In the genomic region with DNA sequence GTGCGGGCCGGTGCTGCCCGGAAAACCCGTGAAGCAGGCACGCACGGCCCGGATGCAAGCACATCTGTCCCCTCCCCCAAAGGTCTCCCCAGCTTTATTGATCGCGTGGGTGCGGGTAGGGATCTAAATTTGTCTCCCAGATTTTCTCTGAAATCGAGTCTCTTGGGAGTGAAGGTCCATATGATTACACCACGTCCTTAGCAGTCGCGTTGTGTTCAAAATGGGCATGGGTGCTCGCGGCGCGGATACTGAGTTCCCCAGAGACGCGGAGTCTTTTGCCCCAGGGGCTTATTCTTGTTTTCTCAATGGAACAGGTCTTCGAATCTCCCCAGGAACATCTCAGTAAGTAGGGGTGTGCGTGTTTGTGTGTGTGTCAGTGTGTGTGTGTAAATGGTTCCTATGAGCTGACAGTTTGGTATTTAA, we compare ENCODE assay signal across 9 cellular contexts. TPM values are rescaled to one million over a fixed set of nuclear protein-coding genes. Genes with fewer than 3 reads are reported as not detected.
A peak's percentile ranks its signal among the peaks of the same experiment; 100 is the strongest.
DNase-seq lines count a peak whose midpoint lies in the region; ATAC-seq, FAIRE-seq and TF ChIP-seq lines count a peak whose summit lies in the region.
"Had no signal": no experiment of that assay in that cellular context is flagged by ENCODE, and none has a peak within 500 bp of the region (broad histone marks: within the 10 kb centered on the region; RNA-seq: fewer than 3 reads in every experiment).

No MANE protein-coding gene starts in this region.

- H3K27ac Mint-ChIP-seq in CD8-positive, alpha-beta T cell, result peak overlapping the region; percentile 91

- POLR2A ChIA-PET in CD8-positive, alpha-beta T cell (lab: Charles Lee), result interaction anchor here (0.7 kb wide), 1 partner anchor 254 kb away, joined by 4 read pairs; no protein-coding TSS in a partner anchor
- POLR2A ChIA-PET in GM12878 (lab: Charles Lee), result interaction anchor here (0.6 to 1.8 kb wide), 5 partner anchors 9 to 325 kb away, joined by 3 to 15 read pairs (median 5); no protein-coding TSS in a partner anchor

- H3K4me1 ChIP-seq in CD8-positive, alpha-beta T cell (ENCODE audit: insufficient read depth, low read length), result peaks cover 41% of the 10 kb centered on the region
- H3K4me1 ChIP-seq in GM12878 (ENCODE audit: control insufficient read depth, insufficient read depth, low read length) (peaks cover 3% of the 10 kb centered on the region; the same call in 1 of the 2 replicates), mesenchymal stem cell (ENCODE audit: control insufficient read depth, insufficient read depth, low read depth, low read length) (peaks cover 8% of the 10 kb centered on the region)

- RAD21 ChIA-PET in GM12878 (lab: Charles Lee; ENCODE audit: unreplicated experiment), result interaction anchor here (0.7 to 1.2 kb wide), 6 partner anchors 12 to 104 kb away, joined by 3 to 5 read pairs (median 3); no protein-coding TSS in a partner anchor

- no peak overlapping the region for H2AK5ac ChIP-seq in mesenchymal stem cell (ENCODE audit: low read length, severe bottlenecking)

- peak overlapping the region; percentile 67 for H4K91ac ChIP-seq in mesenchymal stem cell (ENCODE audit: low read length)

- H3K27me3 Mint-ChIP-seq in CD8-positive, alpha-beta T cell (ENCODE audit: low read depth), result no peaks in the 10 kb centered on the region

- H3K27ac ChIP-seq in CD8-positive, alpha-beta T cell (ENCODE audit: low read depth, low read length), result peak overlapping the region; percentile 71
- H3K27ac ChIP-seq in GM12878 (ENCODE audit: control insufficient read depth, insufficient read depth) (peak overlapping the region; percentile 92), mesenchymal stem cell (ENCODE audit: low read length, poor library complexity, severe bottlenecking) (peak overlapping the region; percentile 51)

- peak; percentile 7 for FAIRE-seq in GM12878 (lab: Jason Lieb, UNC)
- no peak for FAIRE-seq in HTR-8/SVneo (lab: Jason Lieb, UNC)

- peak overlapping the region in 1 of 2 experiments; percentile 69 for H3K14ac ChIP-seq in mesenchymal stem cell (ENCODE audit: low read length in 2 of 2)

- no peak for TF ChIP-seq POLR2A in GM12878 (IDR thresholded peaks at IDR 0.05; ENCODE audit: low read depth, low read length)

- intact Hi-C loops in CD8-positive, alpha-beta T cell (cut with DNase I, micrococcal nuclease), result loop anchor here (2.0 to 10.0 kb wide), 5 partner anchors 14 to 1810 kb away; a partner anchor contains a TSS
- intact Hi-C loops in GM12878 (cut with micrococcal nuclease; ENCODE audit: unreplicated experiment), result loop anchor here (10.0 kb wide), 3 partner anchors 172 to 1478 kb away; a partner anchor contains a TSS

- no peaks in the 10 kb centered on the region for H3K27me3 ChIP-seq in CD8-positive, alpha-beta T cell (ENCODE audit: insufficient read depth, low read length)
- no peaks in the 10 kb centered on the region for H3K27me3 ChIP-seq in GM12878 (replicated peaks in 1 of 2; ENCODE audit: control insufficient read depth in 2 of 2, insufficient read depth in 2 of 2, low read length in 1 of 2)
- H3K27me3 ChIP-seq in mesenchymal stem cell (ENCODE audit: control insufficient read depth in 1 of 2, insufficient read depth in 1 of 2, low read length in 2 of 2), result no peaks in the 10 kb centered on the region

- H4K8ac ChIP-seq in mesenchymal stem cell (ENCODE audit: low read length), result peak overlapping the region; percentile 97

- TF ChIP-seq RAD21 in GM12878 (IDR thresholded peaks at IDR 0.05; ENCODE audit: insufficient read depth, low read depth, low read length), result no peak

- peaks cover 15% of the 10 kb centered on the region for H3K36me3 Mint-ChIP-seq in CD8-positive, alpha-beta T cell

- ATAC-seq in CD8-positive, alpha-beta T cell, result no peak
- ATAC-seq in HG03108 (IDR thresholded peaks at IDR 0.05; ENCODE audit: unreplicated experiment) (peak; percentile 0), GM12878 (no peak), GM19467 (IDR thresholded peaks at IDR 0.05; ENCODE audit: unreplicated experiment) (no peak)

- no peak overlapping the region for H2BK15ac ChIP-seq in mesenchymal stem cell (ENCODE audit: low read depth, poor library complexity, severe bottlenecking)

- peaks cover 43% of the 10 kb centered on the region for H3K4me1 Mint-ChIP-seq in CD8-positive, alpha-beta T cell (ENCODE audit: low read depth)

- peaks cover 56% of the 10 kb centered on the region for H3K79me2 ChIP-seq in GM12878 (ENCODE audit: control insufficient read depth, insufficient read depth, low read length)

- H3K9me3 Mint-ChIP-seq in CD8-positive, alpha-beta T cell, result no peaks in the 10 kb centered on the region

- H2BK5ac ChIP-seq in mesenchymal stem cell (ENCODE audit: low read depth, low read length, poor library complexity, severe bottlenecking), result peak overlapping the region; percentile 45

- no peak overlapping the region for H3K23ac ChIP-seq in mesenchymal stem cell (ENCODE audit: low read length in 2 of 2)

- peak overlapping the region; percentile 62 for H3K4me3 ChIP-seq in CD8-positive, alpha-beta T cell (ENCODE audit: low read depth, low read length)
- H3K4me3 ChIP-seq in GM12878 (peak overlapping the region; percentile 96), mesenchymal stem cell (ENCODE audit: insufficient read depth in 1 of 2, low read depth in 1 of 2, low read length in 2 of 2) (peak overlapping the region; percentile 51 to 75)

- H2BK120ac ChIP-seq in mesenchymal stem cell (ENCODE audit: low read depth, low read length), result peak overlapping the region; percentile 99

- H3K4me2 ChIP-seq in GM12878 (ENCODE audit: control insufficient read depth, insufficient read depth), result peak overlapping the region; percentile 99
- H3K4me2 ChIP-seq in mesenchymal stem cell (ENCODE audit: low read length, poor library complexity, severe bottlenecking), result peak overlapping the region; percentile 85

- SMC1A ChIA-PET in GM12878 (lab: Charles Lee; ENCODE audit: uncharacterized antibody, unreplicated experiment), result interaction anchor here (0.6 to 2.1 kb wide), 7 partner anchors 13 to 85 kb away, joined by 3 to 8 read pairs (median 3); no protein-coding TSS in a partner anchor

- H2AFZ ChIP-seq in GM12878 (ENCODE audit: control insufficient read depth, low read depth, low read length) (peak overlapping the region; percentile 90), mesenchymal stem cell (ENCODE audit: low read depth, low read length) (peak overlapping the region; percentile 68)

- DNase-seq in CD8-positive, alpha-beta T cell, result no peak
- DNase-seq in GM12878 (ENCODE audit: low read depth, low spot score) (no peak), mesenchymal stem cell (no peak), GF-D8 (lab: John Stamatoyannopoulos, UW) (no peak), GM13977 (ENCODE audit: low spot score) (no peak), HTR-8/SVneo (ENCODE audit: insufficient read length, low spot score) (no peak)

- H3K18ac ChIP-seq in mesenchymal stem cell (ENCODE audit: low read depth in 1 of 2, low read length in 2 of 2), result peak overlapping the region; percentile 91 to 99

- in situ Hi-C loops in GM12878 (cut with MboI) (loop anchor here (25.0 kb wide), 1 partner anchor 1515 kb away; a partner anchor contains a TSS), GM13977 (cut with MboI; ENCODE audit: low pct_unique_long_range_greater_than_20kb, low sequenced_read_pairs, unreplicated experiment) (no loop called here)

- peak overlapping the region in 1 of 2 experiments; percentile 17 for H2BK12ac ChIP-seq in mesenchymal stem cell (ENCODE audit: low read length in 2 of 2)

- H4K20me1 ChIP-seq in GM12878 (ENCODE audit: control insufficient read depth, insufficient read depth), result no peaks in the 10 kb centered on the region; the same call in 1 of the 2 replicates

- H3K9ac ChIP-seq in GM12878 (ENCODE audit: control insufficient read depth, insufficient read depth, low read length) (peak overlapping the region; percentile 93), mesenchymal stem cell (ENCODE audit: low read length) (peak overlapping the region; percentile 92)

- no TSS peak for BruUV-seq in GM12878 (replicated peaks; lab: Mats Ljungman, UMichigan)

- TF ChIP-seq EP300 in GM12878 (IDR thresholded peaks at IDR 0.05; ENCODE audit: borderline replicate concordance in 1 of 2, control insufficient read depth in 1 of 2, low read depth in 2 of 2, low read length in 2 of 2), result no peak

- peak overlapping the region; percentile 45 to 95 for H3K4ac ChIP-seq in mesenchymal stem cell (ENCODE audit: low read depth in 1 of 2, low read length in 2 of 2)

- no peaks in the 10 kb centered on the region for H3K36me3 ChIP-seq in CD8-positive, alpha-beta T cell (ENCODE audit: insufficient read depth, low read length)
- H3K36me3 ChIP-seq in GM12878 (ENCODE audit: control insufficient read depth in 2 of 2, insufficient read depth in 2 of 2, low read length in 1 of 2) (0 out of 4 replicates have a peak, but pooled peaks cover 0 to 3% of the 10 kb centered on the region in 2 experiments), mesenchymal stem cell (ENCODE audit: control insufficient read depth in 1 of 2, insufficient read depth in 2 of 2, low read depth in 1 of 2, low read length in 2 of 2) (no peaks in the 10 kb centered on the region)

- peaks cover 3% of the 10 kb centered on the region for H3K79me1 ChIP-seq in mesenchymal stem cell (replicated peaks; ENCODE audit: low read length, poor library complexity, severe bottlenecking)

- no peaks in the 10 kb centered on the region for H3K9me3 ChIP-seq in CD8-positive, alpha-beta T cell (ENCODE audit: low read length)
- no peaks in the 10 kb centered on the region for H3K9me3 ChIP-seq in GM12878 (replicated peaks; ENCODE audit: control insufficient read depth, insufficient read depth, low read length)
- no peaks in the 10 kb centered on the region for H3K9me3 ChIP-seq in mesenchymal stem cell (ENCODE audit: control insufficient read depth, low read length)

- H3K4me3 Mint-ChIP-seq in CD8-positive, alpha-beta T cell, result peak overlapping the region; percentile 85

- under 1% methylated on average over 22 of the region's 22 CpGs for WGBS in GM12878 (ENCODE audit: insufficient coverage, insufficient replicate concordance, low lambda C conversion rate, missing lambda C conversion rate)
- WGBS in mesenchymal stem cell, result 16% methylated on average over 22 of the region's 22 CpGs

- CTCF ChIA-PET in CD8-positive, alpha-beta T cell (lab: Charles Lee), result interaction anchor here (1.3 kb wide), 1 partner anchor 13 kb away, joined by 3 read pairs; no protein-coding TSS in a partner anchor
- CTCF ChIA-PET in GM12878 (lab: Yijun Ruan, JAX), result interaction anchor here (1.1 to 1.6 kb wide), 4 partner anchors 13 to 74 kb away, joined by 3 to 6 read pairs (median 4); no protein-coding TSS in a partner anchor

- no peak for TF ChIP-seq CTCF in CD8-positive, alpha-beta T cell (IDR thresholded peaks at IDR 0.05)
- TF ChIP-seq CTCF in GM12878 (IDR thresholded peaks at IDR 0.05 in 2 of 3, conservative IDR thresholded peaks at IDR 0.05 in 1 of 3; ENCODE audit: control insufficient read depth in 2 of 3, extremely low read depth in 1 of 3, insufficient read depth in 1 of 3, low read depth in 3 of 3, low read length in 3 of 3) (no peak), GM13977 (IDR thresholded peaks at IDR 0.05; ENCODE audit: extremely low read depth, insufficient read depth, missing control alignments) (no peak)

RNA-seq across cellular contexts. Expression of a gene that starts 2.8 kb away (rescaled TPM):
- total RNA-seq in CD8-positive, alpha-beta T cell, result 10 to 100 TPM; 82.6 to 87.6 TPM
- 680 and 686 TPM in 2 replicates for total RNA-seq in GM12878 (2013; cell fraction: nucleolus; rRNA removed)
- 25.8 and 28.0 TPM in 2 replicates for total RNA-seq in GM12878 (2014; rRNA removed)
- total RNA-seq in GM12878 (2014; rRNA removed; fragmentation: Illumina TruSeq; extraction: Trizol), result 31.5 and 37.5 TPM in 2 replicates
- 31.1 and 33.9 TPM in 2 replicates for total RNA-seq in GM12878 (2021)
- 12.6 TPM for polyA plus RNA-seq in GM12878 (2011; ENCODE audit: low read depth)
- 57.6 and 100 TPM in 2 replicates for polyA plus RNA-seq in GM12878 (2011; rRNA removed)
- polyA plus RNA-seq in GM12878 (2011; cell fraction: cytosol; rRNA removed), result 17.6 and 19.9 TPM in 2 replicates
- 81.7 and 133 TPM in 2 replicates for polyA plus RNA-seq in GM12878 (2011; cell fraction: nucleus; rRNA removed)
- 23.8 and 26.1 TPM in 2 replicates for polyA plus RNA-seq in GM12878 (2012)
- polyA plus RNA-seq in GM12878 (2014; fragmentation: Illumina TruSeq; extraction: Trizol), result 31.3 and 43.0 TPM in 2 replicates
- polyA plus RNA-seq in GM12878 (2014; fragmentation: Nextera tagmentation; extraction: Ambion mirVana), result 10 to 100 TPM; 11.1 to 20.9 TPM
- polyA plus RNA-seq in GM12878 (2014; rRNA removed), result 11.1 and 14.2 TPM in 2 replicates
- 10 to 100 TPM; 29.8 to 31.8 TPM for polyA plus RNA-seq in GM12878 (2016; fragmentation: Nextera tagmentation; extraction: Ambion mirVana)
- polyA minus RNA-seq in GM12878 (2011; rRNA and poly(A)+ RNA removed), result 145 and 162 TPM in 2 replicates
- 35.1 and 39.8 TPM in 2 replicates for polyA minus RNA-seq in GM12878 (2011; cell fraction: cytosol; rRNA and poly(A)+ RNA removed)
- polyA minus RNA-seq in GM12878 (2011; cell fraction: nucleus; rRNA and poly(A)+ RNA removed), result 245 and 377 TPM in 2 replicates
- 13.3 TPM for polyA plus RNA-seq in mesenchymal stem cell (2013, experiment 1 of 2)
- polyA plus RNA-seq in mesenchymal stem cell (2013, experiment 2 of 2), result 13.7 TPM

RNA-seq across cellular contexts. Expression of a gene that starts 57.6 kb away (rescaled TPM):
- not detected for total RNA-seq in CD8-positive, alpha-beta T cell
- not detected in 2 replicates for total RNA-seq in GM12878 (2013; cell fraction: nucleolus; rRNA removed)
- total RNA-seq in GM12878 (2014; rRNA removed) (not detected in 2 replicates), GM12878 (2014; rRNA removed; fragmentation: Illumina TruSeq; extraction: Trizol) (not detected in 2 replicates), GM12878 (2021) (not detected in 2 replicates)
- polyA plus RNA-seq in GM12878 (2011; ENCODE audit: low read depth), result not detected
- polyA plus RNA-seq in GM12878 (2011; rRNA removed) (0.11 and 0.26 TPM in 2 replicates), GM12878 (2014; fragmentation: Illumina TruSeq; extraction: Trizol) (0.10 TPM in 1 of 2 replicates, not detected in the other), GM12878 (2014; fragmentation: Nextera tagmentation; extraction: Ambion mirVana) (under 1 TPM; 0.13 to 0.27 TPM), GM12878 (2014; rRNA removed) (not detected in 2 replicates), GM12878 (2016; fragmentation: Nextera tagmentation; extraction: Ambion mirVana) (not detected)
- 0.09 and 0.12 TPM in 2 replicates for polyA plus RNA-seq in GM12878 (2011; cell fraction: cytosol; rRNA removed)
- not detected in 2 replicates for polyA plus RNA-seq in GM12878 (2011; cell fraction: nucleus; rRNA removed)
- polyA plus RNA-seq in GM12878 (2012), result not detected in 2 replicates
- not detected in 2 replicates for polyA minus RNA-seq in GM12878 (2011; rRNA and poly(A)+ RNA removed)
- polyA minus RNA-seq in GM12878 (2011; cell fraction: cytosol; rRNA and poly(A)+ RNA removed), result 18.8 and 25.4 TPM in 2 replicates
- polyA minus RNA-seq in GM12878 (2011; cell fraction: nucleus; rRNA and poly(A)+ RNA removed), result 0.85 and 5.6 TPM in 2 replicates
- 0.04 TPM for polyA plus RNA-seq in mesenchymal stem cell (2013, experiment 1 of 2)
- 0.08 TPM for polyA plus RNA-seq in mesenchymal stem cell (2013, experiment 2 of 2)
- total RNA-seq: lung microvascular endothelial cell had no signal
